Comparison of ENCODE assay signal across 17 cellular contexts in genomic region chr19:3782903-3783302, GRCh38. TPM values are rescaled to one million over a fixed set of nuclear protein-coding genes. Genes with fewer than 3 reads are reported as not detected.
"Had no signal": no experiment of that assay in that cellular context is flagged by ENCODE, and none has a peak within 500 bp of the region (broad histone marks: within the 10 kb centered on the region; RNA-seq: fewer than 3 reads in every experiment).

No MANE protein-coding gene starts in this region.

- H3K36me3 ChIP-seq: SJSA1 had no signal

- H3K4me1 ChIP-seq: SJSA1 had no signal

- H3K4me3 ChIP-seq: SJSA1, SK-N-MC had no signal

- DNase-seq: KBM-7, NCI-H1092, NCI-H1417 treated with DMSO at 0.1 percent for 48 hours, NCI-H146, NCI-H2081, NCI-H2107, NCI-H2227 treated with DMSO at 0.1 percent for 48 hours, NCI-H526 treated with DMSO at 0.1 percent for 48 hours, NCI-H774, Right ventricle myocardium superior, SIG-M5 had no signal

- H3K27ac ChIP-seq: HL-60, SJSA1, SK-N-MC had no signal

RNA-seq across cellular contexts. Expression of gene MATK, which starts 3.3 kb away (rescaled TPM):
- total RNA-seq: LHCN-M2, MCF 10A, NCI-H460, SJSA1 had no signal

RNA-seq across cellular contexts. Expression of gene RAX2, which starts 10.9 kb away (rescaled TPM):
- total RNA-seq: LHCN-M2, MCF 10A, NCI-H460, Right ventricle myocardium superior, SJSA1 had no signal
